Comparison of ENCODE assay signal across 8 cellular contexts in genomic region chr17:59825533-59826316, GRCh38.
DNase-seq lines count a peak whose midpoint lies in the region; ATAC-seq and TF ChIP-seq lines count a peak whose summit lies in the region.

No MANE protein-coding gene starts in this region.

- H3K27ac Mint-ChIP-seq in activated naive CD8-positive, alpha-beta T cell treated with anti-CD3 and anti-CD28 coated beads, Interleukin-2, amount 10 ng/mL, durations not matched to agents 7 days and 5 days = peak overlapping the region; percentile 96

- intact Hi-C loops in lower lobe of right lung (cut with DNase I) = no loop called here
- intact Hi-C loops in aorta (cut with DNase I) = loop anchor here in 1 of 2 donors (5.0 kb wide), 1 partner anchor 38 kb away; no protein-coding TSS in a partner anchor

- no peak for TF ChIP-seq CTCF in lower lobe of right lung (IDR thresholded peaks at IDR 0.05)

- peaks cover 5% of the 10 kb centered on the region for H3K36me3 ChIP-seq in lower lobe of right lung
- no peaks in the 10 kb centered on the region for H3K36me3 ChIP-seq in aorta (ENCODE audit: control insufficient read depth in 1 of 2, insufficient read depth in 2 of 2, low read length in 1 of 2)
- no peaks in the 10 kb centered on the region for H3K36me3 ChIP-seq in SJCRH30

- DNase-seq in stimulated activated CD4-positive, alpha-beta T cell treated with anti-CD3 and anti-CD28 coated beads, Interleukin-4, amount 100 ng/mL, for 24 hours = peak; percentile 63
- DNase-seq in stimulated activated CD4-positive, alpha-beta T cell treated with anti-CD3 and anti-CD28 coated beads, Interleukin-2, amount 100 ng/mL, for 48 hours = no peak
- no peak for DNase-seq in activated naive CD8-positive, alpha-beta T cell treated with anti-CD3 and anti-CD28 coated beads, Interleukin-2, amount 10 ng/mL, durations not matched to agents 7 days and 5 days
- DNase-seq in lower lobe of right lung = no peak
- no peak for DNase-seq in aorta
- no peak for DNase-seq in cerebellar nuclear complex (lab: John Stamatoyannopoulos, UW)
- no peak for DNase-seq in SJCRH30
- no peak for DNase-seq in NCI-H1436 (lab: John Stamatoyannopoulos, UW)

- 62 to 67% methylated on average over 5 of the region's 5 CpGs for WGBS in aorta, 2 donors

- POLR2A ChIA-PET in activated naive CD8-positive, alpha-beta T cell treated with anti-CD3 and anti-CD28 coated beads, Interleukin-2, amount 10 ng/mL, durations not matched to agents 7 days and 5 days (lab: Charles Lee) = interaction anchor here (1.0 to 8.9 kb wide), 3 partner anchors 14 to 39 kb away, joined by 3 to 158 read pairs (median 102); no protein-coding TSS in a partner anchor

- no peak overlapping the region for H3K4me3 ChIP-seq in lower lobe of right lung
- no peak overlapping the region for H3K4me3 ChIP-seq in aorta (ENCODE audit: low read length in 2 of 2)
- H3K4me3 ChIP-seq in SJCRH30 = no peak overlapping the region

- H3K27me3 ChIP-seq in lower lobe of right lung (ENCODE audit: low read depth) (no peaks in the 10 kb centered on the region), aorta (ENCODE audit: control insufficient read depth in 1 of 2, insufficient read depth in 2 of 2, low read length in 1 of 2) (no peaks in the 10 kb centered on the region), SJCRH30 (no peaks in the 10 kb centered on the region)

- peak overlapping the region; percentile 64 for H3K4me3 Mint-ChIP-seq in activated naive CD8-positive, alpha-beta T cell treated with anti-CD3 and anti-CD28 coated beads, Interleukin-2, amount 10 ng/mL, durations not matched to agents 7 days and 5 days

- H3K27me3 Mint-ChIP-seq in activated naive CD8-positive, alpha-beta T cell treated with anti-CD3 and anti-CD28 coated beads, Interleukin-2, amount 10 ng/mL, durations not matched to agents 7 days and 5 days = no peaks in the 10 kb centered on the region

- H3K4me1 ChIP-seq in lower lobe of right lung (peaks cover 53% of the 10 kb centered on the region), aorta (ENCODE audit: control insufficient read depth in 1 of 2, insufficient read depth in 2 of 2, low read length in 2 of 2) (peaks cover 2 to 3% of the 10 kb centered on the region in 2 donors), SJCRH30 (peaks cover 13% of the 10 kb centered on the region)

- ATAC-seq in activated naive CD8-positive, alpha-beta T cell treated with anti-CD3 and anti-CD28 coated beads, Interleukin-2, amount 10 ng/mL, durations not matched to agents 7 days and 5 days (ENCODE audit: low read depth) = no peak
- peak in 1 of 2 donors; percentile 44 for ATAC-seq in lower lobe of right lung
- peak; percentile 49 for ATAC-seq in aorta (ENCODE audit: low FRiP score)

- peaks cover 52% of the 10 kb centered on the region for H3K4me1 Mint-ChIP-seq in activated naive CD8-positive, alpha-beta T cell treated with anti-CD3 and anti-CD28 coated beads, Interleukin-2, amount 10 ng/mL, durations not matched to agents 7 days and 5 days

- H3K36me3 Mint-ChIP-seq in activated naive CD8-positive, alpha-beta T cell treated with anti-CD3 and anti-CD28 coated beads, Interleukin-2, amount 10 ng/mL, durations not matched to agents 7 days and 5 days = peaks cover 10% of the 10 kb centered on the region

- H3K9me3 ChIP-seq in lower lobe of right lung (no peaks in the 10 kb centered on the region), aorta (ENCODE audit: control insufficient read depth, low read length) (no peaks in the 10 kb centered on the region), SJCRH30 (replicated peaks) (no peaks in the 10 kb centered on the region)

- H3K27ac ChIP-seq in lower lobe of right lung = peak overlapping the region; percentile 68
- peak overlapping the region; percentile 3 to 48 for H3K27ac ChIP-seq in aorta (ENCODE audit: low read depth in 1 of 2, low read length in 2 of 2)
- H3K27ac ChIP-seq in SJCRH30 = no peak overlapping the region

- H3K9me3 Mint-ChIP-seq in activated naive CD8-positive, alpha-beta T cell treated with anti-CD3 and anti-CD28 coated beads, Interleukin-2, amount 10 ng/mL, durations not matched to agents 7 days and 5 days = no peaks in the 10 kb centered on the region
